8 cellular contexts compared by ENCODE assay signal in genomic region chr1:177181280-177181630, GRCh38. TPM values are rescaled to one million over a fixed set of nuclear protein-coding genes. Genes with fewer than 3 reads are reported as not detected.
DNase-seq lines count a peak whose midpoint lies in the region; ATAC-seq and TF ChIP-seq lines count a peak whose summit lies in the region.
"Had no signal": no experiment of that assay in that cellular context is flagged by ENCODE, and none has a peak within 500 bp of the region (broad histone marks: within the 10 kb centered on the region; RNA-seq: fewer than 3 reads in every experiment).

No MANE protein-coding gene starts in this region.

- H3K4me2 ChIP-seq in KMS-11 = peak overlapping the region; percentile 72

- H4K20me1 ChIP-seq in KMS-11 (ENCODE audit: insufficient read depth) = no peaks in the 10 kb centered on the region

- peaks cover 4% of the 10 kb centered on the region for H3K9me3 Mint-ChIP-seq in stimulated activated effector memory CD8-positive, alpha-beta T cell treated with anti-CD3 and anti-CD28 coated beads, Interleukin-12 subunit alpha, Interleukin-12 subunit beta, amount 100 ng/mL, for 72 hours

- WGBS in gastroesophageal sphincter (ENCODE audit: low coverage in 1 of 2), 2 donors = 20% methylated on average over 1 of the region's 13 CpGs; no CpG with 5 or more reads in 1 of the 2 donors
- WGBS in prostate gland = 45% methylated on average over 13 of the region's 13 CpGs

- no peak overlapping the region for H3K27ac ChIP-seq in KMS-11
- no peak overlapping the region for H3K27ac ChIP-seq in gastroesophageal sphincter
- H3K27ac ChIP-seq in prostate gland = no peak overlapping the region
- H3K27ac ChIP-seq: VCaP had no signal

- TF ChIP-seq CTCF in KMS-11 (conservative IDR thresholded peaks at IDR 0.05; ENCODE audit: low read depth, low read length) = no peak
- no peak for TF ChIP-seq CTCF in gastroesophageal sphincter (IDR thresholded peaks at IDR 0.05)
- TF ChIP-seq CTCF in prostate gland (IDR thresholded peaks at IDR 0.05) = no peak

- ATAC-seq in GM19463 (IDR thresholded peaks at IDR 0.05; ENCODE audit: unreplicated experiment) (peak; percentile 14), gastroesophageal sphincter (peak; percentile 20)
- ATAC-seq in stimulated activated effector memory CD8-positive, alpha-beta T cell treated with anti-CD3 and anti-CD28 coated beads, Interleukin-12 subunit alpha, Interleukin-12 subunit beta, amount 100 ng/mL, for 72 hours = peak; percentile 42

- DNase-seq in stimulated activated effector memory CD8-positive, alpha-beta T cell treated with anti-CD3 and anti-CD28 coated beads, Interleukin-12 subunit alpha, Interleukin-12 subunit beta, amount 100 ng/mL, for 72 hours (ENCODE audit: low spot score in 2 of 2) = no peak
- DNase-seq in DMS79 treated with DMSO at 0.1 percent for 48 hours (lab: John Stamatoyannopoulos, UW) (no peak), prostate gland (ENCODE audit: low spot score) (no peak)
- no peak for DNase-seq in activated CD8-positive, alpha-beta memory T cell treated with anti-CD3 and anti-CD28 coated beads for 24 hours

- H3K36me3 ChIP-seq in KMS-11 (ENCODE audit: insufficient read depth) (no peaks in the 10 kb centered on the region), gastroesophageal sphincter (no peaks in the 10 kb centered on the region), prostate gland (no peaks in the 10 kb centered on the region)

- TF ChIP-seq EP300 in gastroesophageal sphincter (IDR thresholded peaks at IDR 0.05) = no peak

- H3K36me3 Mint-ChIP-seq in stimulated activated effector memory CD8-positive, alpha-beta T cell treated with anti-CD3 and anti-CD28 coated beads, Interleukin-12 subunit alpha, Interleukin-12 subunit beta, amount 100 ng/mL, for 72 hours = no peaks in the 10 kb centered on the region

- peak overlapping the region; percentile 18; the same call in 1 of the 2 replicates for H3K9ac ChIP-seq in KMS-11

- peak overlapping the region; percentile 77 for H2AFZ ChIP-seq in KMS-11 (ENCODE audit: low read depth)

- H3K4me3 ChIP-seq in KMS-11 (IDR thresholded peaks at IDR 0.05; ENCODE audit: insufficient read depth, low read depth, low read length) (peak overlapping the region; percentile 42), gastroesophageal sphincter (peak overlapping the region in 1 of 2 donors; percentile 25), prostate gland (no peak overlapping the region)

- intact Hi-C loops in prostate gland (cut with DNase I) = loop anchor here (5.0 kb wide), 1 partner anchor 766 kb away; no protein-coding TSS in a partner anchor

- H3K9me3 ChIP-seq in gastroesophageal sphincter (no peaks in the 10 kb centered on the region), prostate gland (no peaks in the 10 kb centered on the region)

- no peak for TF ChIP-seq POLR2A in gastroesophageal sphincter (IDR thresholded peaks at IDR 0.05)
- TF ChIP-seq POLR2A in prostate gland (IDR thresholded peaks at IDR 0.05) = no peak

- no peaks in the 10 kb centered on the region for H3K79me2 ChIP-seq in KMS-11 (ENCODE audit: insufficient read depth, low read depth)

- peak overlapping the region; percentile 14 for H3K4me3 Mint-ChIP-seq in stimulated activated effector memory CD8-positive, alpha-beta T cell treated with anti-CD3 and anti-CD28 coated beads, Interleukin-12 subunit alpha, Interleukin-12 subunit beta, amount 100 ng/mL, for 72 hours

- H3K4me1 Mint-ChIP-seq in stimulated activated effector memory CD8-positive, alpha-beta T cell treated with anti-CD3 and anti-CD28 coated beads, Interleukin-12 subunit alpha, Interleukin-12 subunit beta, amount 100 ng/mL, for 72 hours = peaks cover 13% of the 10 kb centered on the region

- no peaks in the 10 kb centered on the region for H3K27me3 ChIP-seq in KMS-11 (ENCODE audit: insufficient read depth, low read depth)
- H3K27me3 ChIP-seq in gastroesophageal sphincter = peaks cover 10% of the 10 kb centered on the region
- peaks cover 3% of the 10 kb centered on the region for H3K27me3 ChIP-seq in prostate gland (replicated peaks; ENCODE audit: insufficient read depth)

- peaks cover 40% of the 10 kb centered on the region for H3K4me1 ChIP-seq in KMS-11 (ENCODE audit: low read depth, poor library complexity, severe bottlenecking)
- peaks cover 0 to 9% (median 0%) of the 10 kb centered on the region in 3 donors for H3K4me1 ChIP-seq in gastroesophageal sphincter
- H3K4me1 ChIP-seq in prostate gland (replicated peaks) = no peaks in the 10 kb centered on the region

- no peak overlapping the region for H3K27ac Mint-ChIP-seq in stimulated activated effector memory CD8-positive, alpha-beta T cell treated with anti-CD3 and anti-CD28 coated beads, Interleukin-12 subunit alpha, Interleukin-12 subunit beta, amount 100 ng/mL, for 72 hours

RNA-seq across cellular contexts. Expression of gene BRINP2, which starts 10.5 kb away (rescaled TPM):
- total RNA-seq in gastroesophageal sphincter (1 to 10 TPM in 2 of 4 donors, under 1 TPM in 1, not detected in 1; 0.62 to 3.3 (median 1.2) TPM), prostate gland (1 to 10 TPM in 1 of 2 donors, not detected in 1; 2.3 TPM)

RNA-seq across cellular contexts. Expression of gene ASTN1, which starts 16.7 kb away (rescaled TPM):
- total RNA-seq in gastroesophageal sphincter (1 to 10 TPM in 3 of 4 donors, under 1 TPM in 1; 0.93 to 2.9 (median 2.3) TPM), prostate gland (under 1 TPM; 0.23 to 0.62 TPM)
